ENCODE assay signal across 10 cellular contexts in the genomic region with DNA sequence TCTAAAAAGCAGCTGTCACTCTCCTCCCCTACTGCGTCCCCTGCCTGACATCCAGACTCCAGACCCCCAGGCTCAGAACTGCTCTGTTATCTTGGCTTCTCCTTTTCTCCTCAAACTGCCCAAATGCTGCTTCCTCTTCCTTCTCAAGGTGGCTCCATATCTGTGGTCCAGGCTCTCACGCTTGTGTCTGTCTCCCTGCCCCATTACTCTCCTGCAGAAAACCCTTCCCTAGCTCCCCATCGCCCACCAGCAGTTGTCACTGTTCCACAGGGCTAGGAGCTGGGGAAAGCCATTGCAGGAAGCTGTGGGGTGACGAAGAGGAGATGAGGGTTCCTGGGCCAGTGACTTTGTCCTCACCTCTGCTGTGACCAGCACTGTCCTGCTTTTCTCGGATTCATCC. TPM values are rescaled to one million over a fixed set of nuclear protein-coding genes. Genes with fewer than 3 reads are reported as not detected.
DNase-seq lines count a peak whose midpoint lies in the region; ATAC-seq, FAIRE-seq and TF ChIP-seq lines count a peak whose summit lies in the region.
"Had no signal": no experiment of that assay in that cellular context is flagged by ENCODE, and none has a peak within 500 bp of the region (broad histone marks: within the 10 kb centered on the region; RNA-seq: fewer than 3 reads in every experiment).

No MANE protein-coding gene starts in this region.

- H3K36me3 Mint-ChIP-seq in WTC11 = peaks cover 9% of the 10 kb centered on the region

- CTCF ChIA-PET in WTC11 (lab: Charles Lee) (interaction anchor here (0.6 to 5.2 kb wide), 43 partner anchors 11 to 500 kb away, joined by 3 to 140 read pairs (median 5); a partner anchor contains a TSS), HepG2 (lab: Yijun Ruan, JAX; ENCODE audit: low intra/inter-chr PET ratio, low total read pairs) (interaction anchor here (0.6 to 1.7 kb wide), 2 partner anchors 158 to 181 kb away, joined by 3 to 4 read pairs; no protein-coding TSS in a partner anchor)

- H3K27ac Mint-ChIP-seq in WTC11 = no peak overlapping the region
- H3K27ac Mint-ChIP-seq: activated CD4-positive, alpha-beta memory T cell treated with anti-CD3 and anti-CD28 coated beads, Interleukin-2, amount 10 ng/mL, durations not matched to agents 7 days and 5 days had no signal

- H3K4me3 ChIP-seq in HFF-Myc (replicated peaks; ENCODE audit: low read depth, low read length) = no peak overlapping the region
- H3K4me3 ChIP-seq in HepG2 (replicated peaks in 1 of 3; ENCODE audit: insufficient read depth in 1 of 3, low read depth in 2 of 3, low read length in 3 of 3) = no peak overlapping the region; a peak in 1 of 6 replicates
- H3K4me3 ChIP-seq: PC-9, suprapubic skin had no signal

- peak; percentile 20 for DNase-seq in COR-L47 (lab: John Stamatoyannopoulos, UW)
- DNase-seq in HFF-Myc (ENCODE audit: extremely low read depth, low read depth) = no peak
- DNase-seq in WTC11 (ENCODE audit: low spot score) = peak; percentile 62
- DNase-seq in HepG2 (ENCODE audit: low spot score) = peak; percentile 54
- DNase-seq in NCI-H226 = no peak
- DNase-seq: activated CD4-positive, alpha-beta memory T cell treated with anti-CD3 and anti-CD28 coated beads, Interleukin-2, amount 10 ng/mL, durations not matched to agents 7 days and 5 days; PC-9 had no signal

- ATAC-seq in WTC11 (peak; percentile 89), HepG2 (peak; percentile 92), GM21381 (IDR thresholded peaks at IDR 0.05; ENCODE audit: unreplicated experiment) (no peak), GM21786 (IDR thresholded peaks at IDR 0.05; ENCODE audit: unreplicated experiment) (no peak)

- peaks cover 0 to 16% of the 10 kb centered on the region in 2 experiments; a peak in 2 of 5 replicates for H3K27me3 ChIP-seq in HepG2 (ENCODE audit: control insufficient read depth in 1 of 2, insufficient read depth in 2 of 2, low read length in 2 of 2)
- H3K27me3 ChIP-seq: suprapubic skin had no signal

- intact Hi-C loops in HepG2 (cut with micrococcal nuclease; ENCODE audit: unreplicated experiment) = no loop called here

- peak; percentile 4 for FAIRE-seq in HepG2 (lab: Jason Lieb, UNC)

- H3K9ac ChIP-seq in HepG2 (ENCODE audit: insufficient read depth, low read depth, low read length) = no peak overlapping the region

- TF ChIP-seq EP300 in HepG2 (IDR thresholded peaks at IDR 0.05; ENCODE audit: low read depth in 2 of 2, low read length in 2 of 2) (no peak), HepG2 (CRISPR knock-in tag; IDR thresholded peaks at IDR 0.05; ENCODE audit: borderline replicate concordance) (no peak)

- H3K4me1 ChIP-seq in HepG2 (ENCODE audit: insufficient read depth, low read length) = peaks cover 36% of the 10 kb centered on the region
- H3K4me1 ChIP-seq: suprapubic skin had no signal

- in situ Hi-C loops in HepG2 (cut with HindIII; ENCODE audit: extremely low pct_ligation_motif_present, low pct_unique_long_range_greater_than_20kb) = no loop called here

- no TSS peak for BruUV-seq in HepG2 (replicated peaks; lab: Mats Ljungman, UMichigan)

- no peaks in the 10 kb centered on the region for H3K27me3 Mint-ChIP-seq in WTC11 (ENCODE audit: low read depth)

- TF ChIP-seq CTCF in HFF-Myc (IDR thresholded peaks at IDR 0.05; ENCODE audit: low read depth, low read length, missing control alignments) = peak; percentile 19
- TF ChIP-seq CTCF in WTC11 (IDR thresholded peaks at IDR 0.05) = no peak
- TF ChIP-seq CTCF in HepG2 (CRISPR knock-in tag; IDR thresholded peaks at IDR 0.05) = peak; percentile 88

- H2AFZ ChIP-seq in HepG2 (ENCODE audit: low read length) = peak overlapping the region; percentile 83
- H2AFZ ChIP-seq: PC-9 had no signal

- H3K9me3 Mint-ChIP-seq in WTC11 = peaks cover 17% of the 10 kb centered on the region
- H3K9me3 Mint-ChIP-seq: activated CD4-positive, alpha-beta memory T cell treated with anti-CD3 and anti-CD28 coated beads, Interleukin-2, amount 10 ng/mL, durations not matched to agents 7 days and 5 days had no signal

- no peaks in the 10 kb centered on the region for H3K36me3 ChIP-seq in HepG2 (replicated peaks in 1 of 2; ENCODE audit: control insufficient read depth in 1 of 2, insufficient read depth in 2 of 2, low read length in 2 of 2)
- H3K36me3 ChIP-seq: suprapubic skin had no signal

- peak; percentile 77; the same call in 1 of the 2 replicates for TF ChIP-seq RAD21 in HepG2 (CRISPR knock-in tag; IDR thresholded peaks at IDR 0.05)

- TF ChIP-seq POLR2A in HepG2 (IDR thresholded peaks at IDR 0.05; ENCODE audit: insufficient read depth in 1 of 2, low read depth in 2 of 2, low read length in 2 of 2) = no peak

- H4K20me1 ChIP-seq in HepG2 (ENCODE audit: insufficient read depth, low read length) = no peaks in the 10 kb centered on the region

- no peak overlapping the region for H3K4me3 Mint-ChIP-seq in WTC11
- H3K4me3 Mint-ChIP-seq: activated CD4-positive, alpha-beta memory T cell treated with anti-CD3 and anti-CD28 coated beads, Interleukin-2, amount 10 ng/mL, durations not matched to agents 7 days and 5 days had no signal

- 29% methylated on average over 5 of the region's 5 CpGs for WGBS in HepG2 (ENCODE audit: low lambda C conversion rate)

- peak overlapping the region; percentile 47 for H3K4me2 ChIP-seq in HepG2 (ENCODE audit: low read depth, low read length)
- H3K4me2 ChIP-seq: PC-9 had no signal

- H3K27ac ChIP-seq in HepG2 (ENCODE audit: extremely low read length, insufficient read depth, low read length) = no peak overlapping the region
- H3K27ac ChIP-seq: PC-9, suprapubic skin had no signal

- POLR2A ChIA-PET in WTC11 (lab: Charles Lee) = interaction anchor here (1.0 to 1.2 kb wide), 2 partner anchors 19 to 182 kb away, joined by 3 read pairs; no protein-coding TSS in a partner anchor
- POLR2A ChIA-PET in HepG2 (lab: Yijun Ruan, JAX) = no interaction called here

- peaks cover 12% of the 10 kb centered on the region for H3K4me1 Mint-ChIP-seq in WTC11
- H3K4me1 Mint-ChIP-seq: activated CD4-positive, alpha-beta memory T cell treated with anti-CD3 and anti-CD28 coated beads, Interleukin-2, amount 10 ng/mL, durations not matched to agents 7 days and 5 days had no signal

- H3K79me2 ChIP-seq in HepG2 (ENCODE audit: insufficient read depth, low read length) = no peaks in the 10 kb centered on the region

- no peaks in the 10 kb centered on the region for H3K9me3 ChIP-seq in HepG2 (ENCODE audit: low read length)
- H3K9me3 ChIP-seq: suprapubic skin had no signal

TF ChIP-seq in HepG2, 621 proteins besides CTCF, POLR2A, EP300 and RAD21 (continues in another document):
- TF ChIP-seq STAG1 (CRISPR knock-in tag; IDR thresholded peaks at IDR 0.05) = peak; percentile 94
- no peak for TF ChIP-seq CHCHD3 (CRISPR knock-in tag; IDR thresholded peaks at IDR 0.05)
- 0 out of 2 replicates have a peak, but pooled peaks have one; percentile 41 for TF ChIP-seq ELF3 (CRISPR knock-in tag; IDR thresholded peaks at IDR 0.05)
- TF ChIP-seq, protein P1, sequence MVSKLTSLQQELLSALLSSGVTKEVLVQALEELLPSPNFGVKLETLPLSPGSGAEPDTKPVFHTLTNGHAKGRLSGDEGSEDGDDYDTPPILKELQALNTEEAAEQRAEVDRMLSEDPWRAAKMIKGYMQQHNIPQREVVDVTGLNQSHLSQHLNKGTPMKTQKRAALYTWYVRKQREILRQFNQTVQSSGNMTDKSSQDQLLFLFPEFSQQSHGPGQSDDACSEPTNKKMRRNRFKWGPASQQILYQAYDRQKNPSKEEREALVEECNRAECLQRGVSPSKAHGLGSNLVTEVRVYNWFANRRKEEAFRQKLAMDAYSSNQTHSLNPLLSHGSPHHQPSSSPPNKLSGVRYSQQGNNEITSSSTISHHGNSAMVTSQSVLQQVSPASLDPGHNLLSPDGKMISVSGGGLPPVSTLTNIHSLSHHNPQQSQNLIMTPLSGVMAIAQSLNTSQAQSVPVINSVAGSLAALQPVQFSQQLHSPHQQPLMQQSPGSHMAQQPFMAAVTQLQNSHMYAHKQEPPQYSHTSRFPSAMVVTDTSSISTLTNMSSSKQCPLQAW (CRISPR knock-in tag; IDR thresholded peaks at IDR 0.05) = peak; percentile 72
- peak; percentile 27 for TF ChIP-seq YY1 (IDR thresholded peaks at IDR 0.05; ENCODE audit: insufficient read depth, insufficient replicate concordance, low read depth, low read length)
- TF ChIP-seq ZNF572 (CRISPR knock-in tag; IDR thresholded peaks at IDR 0.05) = 0 out of 2 replicates have a peak, but pooled peaks have one; percentile 87
- peak; percentile 87 for TF ChIP-seq SMC3 (IDR thresholded peaks at IDR 0.05; ENCODE audit: low read length)
- peak; percentile 43; the same call in 1 of the 2 replicates for TF ChIP-seq ZNF501 (CRISPR knock-in tag; IDR thresholded peaks at IDR 0.05)

RNA-seq across cellular contexts. Expression of a gene that starts 30.7 kb away (rescaled TPM):
- 57.3 to 69.5 TPM (median 67.1 TPM) in 3 replicates for total RNA-seq in WTC11 (2021)
- 15.6 and 16.2 TPM in 2 replicates for total RNA-seq in HepG2 (2016; rRNA removed; fragmentation: Illumina TruSeq; extraction: Trizol)
- 7.7 and 9.4 TPM in 2 replicates for total RNA-seq in HepG2 (2016; cell fraction: cytosol; rRNA removed; fragmentation: Illumina TruSeq; extraction: Trizol; ENCODE audit: low read depth)
- 14.2 and 15.2 TPM in 2 replicates for total RNA-seq in HepG2 (2016; cell fraction: insoluble cytoplasmic fraction; rRNA removed; fragmentation: Illumina TruSeq; extraction: Trizol)
- total RNA-seq in HepG2 (2016; cell fraction: membrane; rRNA removed; fragmentation: Illumina TruSeq; extraction: Trizol) = 8.3 and 8.9 TPM in 2 replicates
- total RNA-seq in HepG2 (2016; cell fraction: nucleus; rRNA removed; fragmentation: Illumina TruSeq; extraction: Trizol) = 15.2 and 18.4 TPM in 2 replicates
- polyA plus RNA-seq in HepG2 (2011; rRNA removed) = 5.6 and 6.2 TPM in 2 replicates
- 3.3 and 4.1 TPM in 2 replicates for polyA plus RNA-seq in HepG2 (2011; cell fraction: cytosol; rRNA removed)
- 8.2 and 8.8 TPM in 2 replicates for polyA plus RNA-seq in HepG2 (2011; cell fraction: nucleus; rRNA removed)
- polyA plus RNA-seq in HepG2 (2012) = 5.6 and 8.0 TPM in 2 replicates
- 0.40 and 0.80 TPM in 2 replicates for polyA plus RNA-seq in HepG2 (2016; cell fraction: cytosol; fragmentation: Illumina TruSeq; extraction: Trizol; ENCODE audit: low read depth)
- 10.1 and 12.1 TPM in 2 replicates for polyA plus RNA-seq in HepG2 (2016; cell fraction: insoluble cytoplasmic fraction; fragmentation: Illumina TruSeq; extraction: Trizol; ENCODE audit: low read depth)
- 1.1 and 1.4 TPM in 2 replicates for polyA plus RNA-seq in HepG2 (2016; cell fraction: membrane; fragmentation: Illumina TruSeq; extraction: Trizol; ENCODE audit: low read depth)
- polyA plus RNA-seq in HepG2 (2016; cell fraction: nucleus; fragmentation: Illumina TruSeq; extraction: Trizol; ENCODE audit: insufficient read depth, low read depth) = 16.9 and 17.7 TPM in 2 replicates
- polyA minus RNA-seq in HepG2 (2011; rRNA and poly(A)+ RNA removed; ENCODE audit: low replicate concordance) = 12.1 TPM in 1 of 2 replicates, not detected in the other
- 7.9 and 9.0 TPM in 2 replicates for polyA minus RNA-seq in HepG2 (2011; cell fraction: cytosol; rRNA and poly(A)+ RNA removed)
- 17.5 and 18.3 TPM in 2 replicates for polyA minus RNA-seq in HepG2 (2011; cell fraction: nucleus; rRNA and poly(A)+ RNA removed)
- total RNA-seq: activated CD4-positive, alpha-beta memory T cell treated with anti-CD3 and anti-CD28 coated beads, Interleukin-2, amount 10 ng/mL, durations not matched to agents 7 days and 5 days had no signal

Comparison
In these comparisons a context has a peak if more than half of its experiments do, and no peak if none do; other contexts are left out.
1. DNase-seq: peak in COR-L47 (single experiment), WTC11 (single experiment) and HepG2 (single experiment); none in HFF-Myc (single experiment) and NCI-H226 (single experiment).
2. ATAC-seq: peak in WTC11 (single experiment) and HepG2 (single experiment); none in GM21381 (single experiment) and GM21786 (single experiment).